ENCODE assay signal across 8 cellular contexts in the genomic region with DNA sequence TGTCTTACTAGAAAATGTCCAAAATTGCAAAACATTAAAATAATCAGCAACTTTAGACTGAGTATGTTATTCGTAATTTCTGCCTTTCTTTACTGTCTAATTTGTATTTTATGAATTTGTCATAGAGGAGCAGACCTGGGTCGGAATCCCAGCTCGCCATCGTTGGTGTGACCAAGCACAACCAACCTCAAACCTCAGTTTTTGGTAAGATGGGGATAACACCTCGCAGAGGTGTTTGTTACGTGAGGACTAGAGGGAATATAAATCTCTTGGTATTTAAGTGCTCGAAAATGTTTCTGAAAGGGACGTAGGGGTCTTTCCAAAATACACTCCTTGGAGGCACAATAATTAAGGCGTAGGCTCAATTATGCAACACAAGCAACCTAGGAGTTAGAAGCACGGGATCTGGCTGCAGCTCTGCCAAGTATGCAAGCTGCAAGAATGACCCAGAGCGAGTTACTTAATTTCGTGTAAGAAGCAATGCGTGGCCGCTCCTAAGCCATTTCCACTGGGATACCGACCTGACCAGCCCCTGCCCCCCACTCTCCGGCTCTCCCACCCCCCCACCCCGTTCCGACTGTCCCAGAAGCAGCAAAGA. TPM values are rescaled to one million over a fixed set of nuclear protein-coding genes. Genes with fewer than 3 reads are reported as not detected.
DNase-seq lines count a peak whose midpoint lies in the region; ATAC-seq and TF ChIP-seq lines count a peak whose summit lies in the region.

No MANE protein-coding gene starts in this region.

- H2AFZ ChIP-seq in neural cell (ENCODE audit: low read depth, low read length), result peak overlapping the region; percentile 84

- H3K4me3 ChIP-seq in GM12875 (ENCODE audit: low read depth, low read length) (peak overlapping the region; percentile 63), neural cell (ENCODE audit: low read length) (peak overlapping the region; percentile 89)

- no peak for TF ChIP-seq RAD21 in neural cell (conservative IDR thresholded peaks at IDR 0.05)

- no peaks in the 10 kb centered on the region for H3K36me3 ChIP-seq in neural cell (ENCODE audit: insufficient read depth, low read length)

- no peaks in the 10 kb centered on the region for H3K9me3 ChIP-seq in neural cell (ENCODE audit: low read length)

- no peaks in the 10 kb centered on the region for H3K9me2 ChIP-seq in neural cell (ENCODE audit: insufficient read depth, low read length)

- ATAC-seq in HG02759 (IDR thresholded peaks at IDR 0.05; ENCODE audit: unreplicated experiment), result peak; percentile 21
- ATAC-seq in activated T-helper 17 cell treated with anti-CD3 and anti-CD28 coated beads, Interleukin-2, amount 50 U/mL, for 72 hours (replicated peaks), result peak; percentile 24

- DNase-seq in AG08395 (ENCODE audit: low spot score) (peak; percentile 81), NCI-H1105 treated with DMSO at 0.1 percent for 48 hours (lab: John Stamatoyannopoulos, UW) (peak; percentile 9), foreskin melanocyte (peak; percentile 44), SHP77 treated with DMSO at 0.1 percent for 48 hours (lab: John Stamatoyannopoulos, UW) (no peak)

- peak overlapping the region; percentile 98 for H3K4me3 Mint-ChIP-seq in activated T-helper 17 cell treated with anti-CD3 and anti-CD28 coated beads, Interleukin-2, amount 50 U/mL, for 72 hours

- no peaks in the 10 kb centered on the region for H3F3A ChIP-seq in neural cell (ENCODE audit: insufficient read depth, low read length, poor library complexity, severe bottlenecking)

- peak overlapping the region; percentile 89 for H3K9ac ChIP-seq in neural cell (ENCODE audit: low read length)

- H3K27me3 ChIP-seq in neural cell (ENCODE audit: insufficient read depth, low read depth, low read length), result no peaks in the 10 kb centered on the region

- no peak for TF ChIP-seq EP300 in neural cell (conservative IDR thresholded peaks at IDR 0.05; ENCODE audit: poor library complexity, severe bottlenecking)

- no peak for TF ChIP-seq CTCF in GM12875 (IDR thresholded peaks at IDR 0.05; ENCODE audit: borderline replicate concordance, insufficient read depth, low read depth, low read length)
- no peak for TF ChIP-seq CTCF in neural cell (IDR thresholded peaks at IDR 0.05; ENCODE audit: poor library complexity, severe bottlenecking)

- peaks cover 43% of the 10 kb centered on the region for H3K36me3 Mint-ChIP-seq in activated T-helper 17 cell treated with anti-CD3 and anti-CD28 coated beads, Interleukin-2, amount 50 U/mL, for 72 hours (ENCODE audit: low read depth)

- H3K27ac Mint-ChIP-seq in activated T-helper 17 cell treated with anti-CD3 and anti-CD28 coated beads, Interleukin-2, amount 50 U/mL, for 72 hours, result peak overlapping the region; percentile 96

- H3K27me3 Mint-ChIP-seq in activated T-helper 17 cell treated with anti-CD3 and anti-CD28 coated beads, Interleukin-2, amount 50 U/mL, for 72 hours, result no peaks in the 10 kb centered on the region

- H3K79me2 ChIP-seq in neural cell (replicated peaks; ENCODE audit: insufficient read depth, low read length), result peaks cover 36% of the 10 kb centered on the region

- peak overlapping the region; percentile 87 for H3K27ac ChIP-seq in neural cell (ENCODE audit: low read length)

- no peaks in the 10 kb centered on the region for H3K9me3 Mint-ChIP-seq in activated T-helper 17 cell treated with anti-CD3 and anti-CD28 coated beads, Interleukin-2, amount 50 U/mL, for 72 hours

- H3K4me2 ChIP-seq in neural cell (ENCODE audit: low read length), result peak overlapping the region; percentile 99

- no peaks in the 10 kb centered on the region for H4K20me1 ChIP-seq in neural cell (ENCODE audit: insufficient read depth)

- peaks cover 30% of the 10 kb centered on the region for H3K4me1 Mint-ChIP-seq in activated T-helper 17 cell treated with anti-CD3 and anti-CD28 coated beads, Interleukin-2, amount 50 U/mL, for 72 hours

TF ChIP-seq in neural cell, 6 proteins besides CTCF, POLR2A, EP300 and RAD21:
- TF ChIP-seq MXI1 (conservative IDR thresholded peaks at IDR 0.05; ENCODE audit: poor library complexity, severe bottlenecking) (no peak), EZH2 (IDR thresholded peaks at IDR 0.05; ENCODE audit: borderline replicate concordance, insufficient read depth, low read length, poor library complexity, severe bottlenecking) (no peak), SMC3 (conservative IDR thresholded peaks at IDR 0.05; ENCODE audit: poor library complexity) (no peak), REST (IDR thresholded peaks at IDR 0.05; ENCODE audit: borderline replicate concordance) (no peak), TAF1 (IDR thresholded peaks at IDR 0.05; ENCODE audit: low read depth) (no peak), POLR2AphosphoS5 (IDR thresholded peaks at IDR 0.05) (no peak)

RNA-seq across cellular contexts. Expression of gene ADH5, which starts 0.6 kb away (rescaled TPM):
- 100 to 1,000 TPM in 1 of 2 donors, 10 to 100 TPM in 1; 96.4 to 114 TPM for total RNA-seq in activated T-helper 17 cell treated with anti-CD3 and anti-CD28 coated beads, Interleukin-2, amount 50 U/mL, for 72 hours
- 185 and 201 TPM in 2 replicates for polyA plus RNA-seq in neural cell
- polyA minus RNA-seq in neural cell, result 203 and 214 TPM in 2 replicates

RNA-seq across cellular contexts. Expression of gene ADH4, which starts 56.1 kb away (rescaled TPM):
- not detected for total RNA-seq in activated T-helper 17 cell treated with anti-CD3 and anti-CD28 coated beads, Interleukin-2, amount 50 U/mL, for 72 hours
- not detected in 2 replicates for polyA plus RNA-seq in neural cell
- polyA minus RNA-seq in neural cell, result not detected in 2 replicates
